ENCODE assay signal across 18 cellular contexts in genomic region chr1:234238060-234238459, GRCh38.
"Had no signal": no experiment of that assay in that cellular context is flagged by ENCODE, and none has a peak within 500 bp of the region (broad histone marks: within the 10 kb centered on the region; RNA-seq: fewer than 3 reads in every experiment).

No MANE protein-coding gene starts in this region.

- H3K27ac Mint-ChIP-seq: naive B cell; nephron progenitor cell; stimulated activated naive B cell treated with anti-CD40 and anti-IgM and Interleukin-4, amounts not matched to agents 10 μg/mL and 1 μg/mL and 100 μg/mL, for 72 hours had no signal

- H3K4me3 ChIP-seq: esophagus squamous epithelium, hepatocyte, sigmoid colon, skin epidermis, thoracic aorta, transverse colon had no signal

- H3K4me3 Mint-ChIP-seq: naive B cell; nephron progenitor cell; stimulated activated naive B cell treated with anti-CD40 and anti-IgM and Interleukin-4, amounts not matched to agents 10 μg/mL and 1 μg/mL and 100 μg/mL, for 72 hours had no signal

- H3K4me1 Mint-ChIP-seq: naive B cell; stimulated activated naive B cell treated with anti-CD40 and anti-IgM and Interleukin-4, amounts not matched to agents 10 μg/mL and 1 μg/mL and 100 μg/mL, for 72 hours had no signal

- H3K27me3 ChIP-seq: hepatocyte, neutrophil, sigmoid colon, transverse colon had no signal

- H3K4me1 ChIP-seq: esophagus squamous epithelium, sigmoid colon, transverse colon had no signal

- H3K27ac ChIP-seq: esophagus squamous epithelium, hepatocyte, neutrophil, sigmoid colon, skin epidermis, thoracic aorta, transverse colon had no signal

- H3K79me2 ChIP-seq: hepatocyte had no signal

- H3K9me3 Mint-ChIP-seq: naive B cell; nephron progenitor cell; stimulated activated naive B cell treated with anti-CD40 and anti-IgM and Interleukin-4, amounts not matched to agents 10 μg/mL and 1 μg/mL and 100 μg/mL, for 72 hours; stimulated activated naive CD8-positive, alpha-beta T cell treated with anti-CD3 and anti-CD28 coated beads, Interleukin-15, amount 100 ng/mL, for 72 hours had no signal

- H2AFZ ChIP-seq: hepatocyte had no signal

- ATAC-seq: stimulated activated naive B cell treated with anti-CD40 and anti-IgM and Interleukin-4, amounts not matched to agents 10 μg/mL and 1 μg/mL and 100 μg/mL, for 72 hours; stimulated activated naive CD8-positive, alpha-beta T cell treated with anti-CD3 and anti-CD28 coated beads, Interleukin-15, amount 100 ng/mL, for 72 hours had no signal

- H3K9me3 ChIP-seq: esophagus squamous epithelium, neutrophil, sigmoid colon, thoracic aorta, transverse colon had no signal

- DNase-seq: effector memory CD4-positive, alpha-beta T cell; esophagus squamous epithelium; foreskin fibroblast; kidney glomerular epithelial cell; mesendoderm; naive B cell; nephron progenitor cell; posterior cingulate gyrus; sigmoid colon; stimulated activated CD4-positive, alpha-beta T cell treated with anti-CD3 and anti-CD28 coated beads, Interleukin-2, amount 100 ng/mL, for 24 hours; stimulated activated CD4-positive, alpha-beta T cell treated with anti-CD3 and anti-CD28 coated beads, Interleukin-4, amount 100 ng/mL, for 4 hours; stimulated activated naive B cell treated with anti-CD40 and anti-IgM and Interleukin-4, amounts not matched to agents 10 μg/mL and 1 μg/mL and 100 μg/mL, for 72 hours; stimulated activated naive CD8-positive, alpha-beta T cell treated with anti-CD3 and anti-CD28 coated beads, Interleukin-15, amount 100 ng/mL, for 72 hours; transverse colon had no signal

- H3K36me3 ChIP-seq: esophagus squamous epithelium, neutrophil, sigmoid colon, thoracic aorta, transverse colon had no signal

- H3K36me3 Mint-ChIP-seq: naive B cell; stimulated activated naive B cell treated with anti-CD40 and anti-IgM and Interleukin-4, amounts not matched to agents 10 μg/mL and 1 μg/mL and 100 μg/mL, for 72 hours had no signal

- H3K4me2 ChIP-seq: hepatocyte had no signal
